In genomic region chr2:67917332-67918054, GRCh38 we compare ENCODE assay signal across 9 cellular contexts.
DNase-seq lines count a peak whose midpoint lies in the region; ATAC-seq and TF ChIP-seq lines count a peak whose summit lies in the region.
"Had no signal": no experiment of that assay in that cellular context is flagged by ENCODE, and none has a peak within 500 bp of the region (broad histone marks: within the 10 kb centered on the region; RNA-seq: fewer than 3 reads in every experiment).

No MANE protein-coding gene starts in this region.

- TF ChIP-seq CTCF in HEK293 (tag by site-specific recombination; IDR thresholded peaks at IDR 0.05) (no peak), foreskin keratinocyte (conservative IDR thresholded peaks at IDR 0.05) (no peak), suprapubic skin (IDR thresholded peaks at IDR 0.05) (no peak), coronary artery (IDR thresholded peaks at IDR 0.05) (no peak)

- no peaks in the 10 kb centered on the region for H3K36me3 ChIP-seq in HEK293 (ENCODE audit: control insufficient read depth in 2 of 2, insufficient read depth in 1 of 2, low read length in 2 of 2)
- H3K36me3 ChIP-seq in adipocyte (ENCODE audit: control insufficient read depth, insufficient read depth, low read length, severe bottlenecking) = no peaks in the 10 kb centered on the region
- H3K36me3 ChIP-seq in suprapubic skin = no peaks in the 10 kb centered on the region

- H3K9me3 ChIP-seq in HEK293 (ENCODE audit: control insufficient read depth, insufficient read depth, low read depth, low read length) (no peaks in the 10 kb centered on the region), adipocyte (ENCODE audit: control insufficient read depth, low read length) (no peaks in the 10 kb centered on the region), suprapubic skin (no peaks in the 10 kb centered on the region)

- CTCF ChIA-PET in HEK293 (lab: Yijun Ruan, JAX) = no interaction called here

- intact Hi-C loops in left colon (cut with DNase I, micrococcal nuclease) = no loop called here

- POLR2A ChIA-PET in HEK293 (lab: Yijun Ruan, JAX) = interaction anchor here (0.9 kb wide), 1 partner anchor 22 kb away, joined by 3 read pairs; no protein-coding TSS in a partner anchor

- no peak for TF ChIP-seq EP300 in suprapubic skin (IDR thresholded peaks at IDR 0.05)

- TF ChIP-seq POLR2A in suprapubic skin (IDR thresholded peaks at IDR 0.05) = no peak

- ATAC-seq in foreskin keratinocyte (peak; percentile 94), left colon (no peak), GM19452 (IDR thresholded peaks at IDR 0.05; ENCODE audit: unreplicated experiment) (no peak), HG03520 (IDR thresholded peaks at IDR 0.05; ENCODE audit: unreplicated experiment) (no peak)

- no peaks in the 10 kb centered on the region for H3K4me1 ChIP-seq in HEK293 (ENCODE audit: control insufficient read depth, insufficient read depth, low read length)
- peaks cover 21% of the 10 kb centered on the region for H3K4me1 ChIP-seq in adipocyte (ENCODE audit: control insufficient read depth, insufficient read depth, low read length)
- H3K4me1 ChIP-seq in foreskin keratinocyte = peaks cover 12% of the 10 kb centered on the region
- H3K4me1 ChIP-seq in suprapubic skin = no peaks in the 10 kb centered on the region
- H3K4me1 ChIP-seq: parathyroid adenoma had no signal

- peak overlapping the region; percentile 81 for H3K9ac ChIP-seq in adipocyte (ENCODE audit: low read length)
- H3K9ac ChIP-seq: parathyroid adenoma had no signal

- H3K27ac ChIP-seq in HEK293 (ENCODE audit: extremely low read depth, low read depth, low read length) (no peak overlapping the region), foreskin keratinocyte (peak overlapping the region; percentile 54), suprapubic skin (peak overlapping the region; percentile 60), coronary artery (peak overlapping the region in 1 of 2 donors; percentile 81)
- H3K27ac ChIP-seq: parathyroid adenoma had no signal

- WGBS in suprapubic skin = 82% methylated on average over 2 of the region's 2 CpGs

- DNase-seq in adipocyte (ENCODE audit: low read depth) (peak; percentile 86), foreskin keratinocyte (peak; percentile 97 to 99), suprapubic skin (ENCODE audit: low spot score in 2 of 2) (no peak), coronary artery (ENCODE audit: low spot score) (no peak), left colon (no peak)

- no peaks in the 10 kb centered on the region for H3K27me3 ChIP-seq in adipocyte (replicated peaks; ENCODE audit: control insufficient read depth, insufficient read depth, low read length)
- no peaks in the 10 kb centered on the region for H3K27me3 ChIP-seq in foreskin keratinocyte
- H3K27me3 ChIP-seq in suprapubic skin = no peaks in the 10 kb centered on the region

- H3K4me3 ChIP-seq in HEK293 (ENCODE audit: low read depth, low read length) = no peak overlapping the region
- peak overlapping the region; percentile 62 for H3K4me3 ChIP-seq in adipocyte (ENCODE audit: low read length)
- no peak overlapping the region for H3K4me3 ChIP-seq in suprapubic skin
- no peak overlapping the region for H3K4me3 ChIP-seq in coronary artery

TF ChIP-seq in HEK293, 187 proteins besides CTCF, POLR2A, EP300 and RAD21:
- TF ChIP-seq KLF16 (tag by site-specific recombination; IDR thresholded peaks at IDR 0.05) (no peak), ZNF791 (tag by site-specific recombination; IDR thresholded peaks at IDR 0.05) (0 out of 2 replicates have a peak, but pooled peaks have one; percentile 22)

Comparison
In these comparisons a context has a peak if more than half of its experiments do, and no peak if none do; other contexts are left out.
1. DNase-seq: peak in adipocyte (single experiment) and foreskin keratinocyte (2 of 2); none in suprapubic skin (0 of 2), coronary artery (single experiment) and left colon (0 of 2).